In genomic region chr22:39580795-39581194, GRCh38 we compare ENCODE assay signal across 8 cellular contexts. TPM values are rescaled to one million over a fixed set of nuclear protein-coding genes. Genes with fewer than 3 reads are reported as not detected.
"Had no signal": no experiment of that assay in that cellular context is flagged by ENCODE, and none has a peak within 500 bp of the region (broad histone marks: within the 10 kb centered on the region; RNA-seq: fewer than 3 reads in every experiment).

No MANE protein-coding gene starts in this region.

- H3K9me3 ChIP-seq: HAP-1 had no signal

- FAIRE-seq: HepG2 had no signal

- H3K4me1 ChIP-seq: HAP-1 had no signal

- H3K36me3 Mint-ChIP-seq: IgD-negative memory B cell had no signal

- H3K27ac Mint-ChIP-seq: GM23338, HFFc6, IgD-negative memory B cell had no signal

- H3K9me3 Mint-ChIP-seq: GM23338, HFFc6, IgD-negative memory B cell had no signal

- H3K36me3 ChIP-seq: HAP-1 had no signal

- H3K27ac ChIP-seq: HL-60 had no signal

- ATAC-seq: HCT116, HepG2 had no signal

- H3K4me3 Mint-ChIP-seq: GM23338, HFFc6, IgD-negative memory B cell had no signal

- DNase-seq: HFFc6 had no signal

- H3K4me3 ChIP-seq: GM23338, HAP-1 had no signal

RNA-seq across cellular contexts. Expression of gene CACNA1I, which starts 10.2 kb away (rescaled TPM):
- total RNA-seq: HepG2, HFFc6, HT1080 had no signal
- polyA plus RNA-seq: HepG2 had no signal
